In genomic region chr19:19115954-19116353, GRCh38 we compare ENCODE assay signal across 8 cellular contexts. TPM values are rescaled to one million over a fixed set of nuclear protein-coding genes. Genes with fewer than 3 reads are reported as not detected.
DNase-seq lines count a peak whose midpoint lies in the region; ATAC-seq and TF ChIP-seq lines count a peak whose summit lies in the region.

No MANE protein-coding gene starts in this region.

- no peaks in the 10 kb centered on the region for H3K79me2 ChIP-seq in GM23248 (ENCODE audit: insufficient read depth)

- TF ChIP-seq CTCF in AG09309 (IDR thresholded peaks at IDR 0.05; ENCODE audit: control insufficient read depth, insufficient read depth, low read depth, low read length, missing control alignments), result peak; percentile 59
- peak in 50 of 56 donors; percentile 17 to 62 (median 45) for TF ChIP-seq CTCF in dorsolateral prefrontal cortex (IDR thresholded peaks at IDR 0.05 in 54 of 56, conservative IDR thresholded peaks at IDR 0.05 in 2 of 56; ENCODE audit: low read depth in 1 of 56, partially characterized antibody in 56 of 56)
- TF ChIP-seq CTCF in gastrocnemius medialis (IDR thresholded peaks at IDR 0.05 in 4 of 5, conservative IDR thresholded peaks at IDR 0.05 in 1 of 5), result peak; percentile 30 to 67 (median 48)

- H3K36me3 ChIP-seq in GM23248 (ENCODE audit: low read depth) (no peaks in the 10 kb centered on the region), gastrocnemius medialis (peaks cover 0 to 27% of the 10 kb centered on the region in 2 donors)

- intact Hi-C loops in dorsolateral prefrontal cortex (cut with DNase I) (no loop called here), gastrocnemius medialis (cut with DNase I; ENCODE audit: low total_unique reads) (loop anchor here (1.0 kb wide), 1 partner anchor 61 kb away; no protein-coding TSS in a partner anchor)

- no peaks in the 10 kb centered on the region for H3K9me3 ChIP-seq in GM23248 (ENCODE audit: low read depth)
- H3K9me3 ChIP-seq in gastrocnemius medialis, result no peaks in the 10 kb centered on the region

- no peak overlapping the region for H3K4me3 ChIP-seq in AG09309 (ENCODE audit: control insufficient read depth, low read depth, low read length)
- no peak overlapping the region for H3K4me3 ChIP-seq in GM23248
- no peak overlapping the region for H3K4me3 ChIP-seq in dorsolateral prefrontal cortex
- no peak overlapping the region for H3K4me3 ChIP-seq in gastrocnemius medialis

- H3K27me3 ChIP-seq in GM23248 (replicated peaks; ENCODE audit: insufficient read depth), result no peaks in the 10 kb centered on the region
- H3K27me3 ChIP-seq in dorsolateral prefrontal cortex, result no peaks in the 10 kb centered on the region
- no peaks in the 10 kb centered on the region for H3K27me3 ChIP-seq in gastrocnemius medialis

- no peak overlapping the region for H3K27ac ChIP-seq in GM23248
- H3K27ac ChIP-seq in dorsolateral prefrontal cortex, result no peak overlapping the region
- no peak overlapping the region for H3K27ac ChIP-seq in gastrocnemius medialis

- TF ChIP-seq POLR2A in gastrocnemius medialis (IDR thresholded peaks at IDR 0.05), result no peak

- 70 to 77% methylated on average over 9 of the region's 9 CpGs for WGBS in GM23248 (ENCODE audit: low coverage in 1 of 2, low lambda C conversion rate in 2 of 2, missing lambda C conversion rate in 2 of 2), 2 experiments

- H2AFZ ChIP-seq in GM23248, result no peak overlapping the region

- no peak overlapping the region for H3K9ac ChIP-seq in GM23248

- in situ Hi-C loops in GM23248 (cut with MboI), result no loop called here
- in situ Hi-C loops in gastrocnemius medialis (cut with MboI; ENCODE audit: low sequenced_read_pairs in 4 of 4), result no loop called here

- H3K4me1 ChIP-seq in GM23248 (ENCODE audit: insufficient read depth) (no peaks in the 10 kb centered on the region), gastrocnemius medialis (no peaks in the 10 kb centered on the region)

- no peaks in the 10 kb centered on the region for H3F3A ChIP-seq in GM23248 (ENCODE audit: insufficient read depth)

- H4K20me1 ChIP-seq in GM23248 (ENCODE audit: insufficient read depth), result no peaks in the 10 kb centered on the region

- H3K4me2 ChIP-seq in GM23248 (ENCODE audit: unreplicated experiment), result no peak overlapping the region

- no peak for DNase-seq in AG09309 (ENCODE audit: low read depth)
- peak; percentile 27 for DNase-seq in GM23248
- DNase-seq in UCSD-AML1 (lab: John Stamatoyannopoulos, UW; ENCODE audit: unreplicated experiment), result peak; percentile 48
- DNase-seq in dorsolateral prefrontal cortex, result no peak
- DNase-seq in gastrocnemius medialis, result peak in 1 of 2 donors; percentile 44
- no peak for DNase-seq in pons (ENCODE audit: low spot score)

- peak in 1 of 2 donors; percentile 60 for ATAC-seq in gastrocnemius medialis
- ATAC-seq in HG03520 (IDR thresholded peaks at IDR 0.05; ENCODE audit: unreplicated experiment), result no peak
- ATAC-seq in GM21786 (IDR thresholded peaks at IDR 0.05; ENCODE audit: unreplicated experiment), result no peak

- H3K9me2 ChIP-seq in GM23248 (ENCODE audit: insufficient read depth), result no peaks in the 10 kb centered on the region

RNA-seq across cellular contexts. Expression of gene TMEM161A, which starts 22.3 kb away (rescaled TPM):
- total RNA-seq in GM23248 (2014; rRNA removed; shearing (Covaris generic)), result 33.7 and 36.8 TPM in 2 replicates
- polyA plus RNA-seq in GM23248 (2016; fragmentation: Nextera tagmentation; extraction: Ambion mirVana), result 29.1 and 32.5 TPM in 2 replicates
- total RNA-seq in dorsolateral prefrontal cortex (10 to 100 TPM; 14.9 to 46.0 (median 24.7) TPM), gastrocnemius medialis (10 to 100 TPM; 30.1 to 52.1 (median 42.8) TPM)

RNA-seq across cellular contexts. Expression of gene SLC25A42, which starts 52.2 kb away (rescaled TPM):
- total RNA-seq in GM23248 (2014; rRNA removed; shearing (Covaris generic)), result 6.9 and 7.3 TPM in 2 replicates
- 4.8 and 5.9 TPM in 2 replicates for polyA plus RNA-seq in GM23248 (2016; fragmentation: Nextera tagmentation; extraction: Ambion mirVana)
- 10 to 100 TPM; 17.0 to 52.0 (median 27.3) TPM for total RNA-seq in dorsolateral prefrontal cortex
- total RNA-seq in gastrocnemius medialis, result 10 to 100 TPM; 12.3 to 85.3 (median 37.1) TPM

RNA-seq across cellular contexts. Expression of gene MEF2B, which starts 54.1 kb away (rescaled TPM):
- 0.22 and 0.38 TPM in 2 replicates for total RNA-seq in GM23248 (2014; rRNA removed; shearing (Covaris generic))
- polyA plus RNA-seq in GM23248 (2016; fragmentation: Nextera tagmentation; extraction: Ambion mirVana), result 0.20 and 0.33 TPM in 2 replicates
- 1 to 10 TPM in 82 of 120 experiments, under 1 TPM in 28, not detected in 10; 0.33 to 5.3 (median 1.9) TPM for total RNA-seq in dorsolateral prefrontal cortex
- total RNA-seq in gastrocnemius medialis, result 1 to 10 TPM in 1 of 4 donors, under 1 TPM in 1, not detected in 2; 0.68 to 1.6 TPM

Comparison
In these comparisons a context has a peak if more than half of its experiments do, and no peak if none do; other contexts are left out.
1. DNase-seq: peak in GM23248 (single experiment) and UCSD-AML1 (single experiment); none in AG09309 (single experiment), dorsolateral prefrontal cortex (0 of 10) and pons (single experiment).
2. Peak in every context shown above with its lines, with median percentiles within 50 percentile points of each other: CTCF ChIP-seq.